ENCODE assay signal across 10 cellular contexts in the genomic region with DNA sequence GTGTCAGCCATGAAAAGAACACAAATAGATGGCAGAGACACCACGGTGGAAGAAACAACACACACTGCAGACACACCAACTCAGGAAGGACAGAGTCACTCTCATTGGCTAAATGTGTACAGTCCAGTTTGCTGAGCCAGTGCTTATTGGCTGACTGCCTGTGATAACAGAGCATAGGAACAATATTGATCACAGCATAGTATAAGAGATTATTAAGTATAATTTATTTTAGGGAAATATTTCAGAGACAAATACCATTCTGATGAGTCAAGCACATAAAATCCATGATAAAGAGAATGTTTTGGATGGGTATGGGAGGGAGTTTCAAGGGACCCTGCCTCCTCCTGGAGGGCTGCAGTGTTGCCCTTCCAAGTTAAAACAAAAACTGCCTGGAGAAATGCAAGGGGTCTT. TPM values are rescaled to one million over a fixed set of nuclear protein-coding genes. Genes with fewer than 3 reads are reported as not detected.
DNase-seq lines count a peak whose midpoint lies in the region; ATAC-seq, FAIRE-seq and TF ChIP-seq lines count a peak whose summit lies in the region.
"Had no signal": no experiment of that assay in that cellular context is flagged by ENCODE, and none has a peak within 500 bp of the region (broad histone marks: within the 10 kb centered on the region; RNA-seq: fewer than 3 reads in every experiment).

No MANE protein-coding gene starts in this region.

- H3K27me3 ChIP-seq in K562 (ENCODE audit: control insufficient read depth in 2 of 2, insufficient read depth in 2 of 2, low read length in 2 of 2) (no peaks in the 10 kb centered on the region), osteoblast (ENCODE audit: insufficient read depth, low read length) (no peaks in the 10 kb centered on the region), gastrocnemius medialis (no peaks in the 10 kb centered on the region)

- no peak for FAIRE-seq in K562 (lab: Jason Lieb, UNC)
- FAIRE-seq: colon had no signal

- intact Hi-C loops in K562 (cut with micrococcal nuclease) (no loop called here), gastrocnemius medialis (cut with DNase I; ENCODE audit: low total_unique reads) (no loop called here)

- WGBS in K562 (ENCODE audit: insufficient coverage, low coverage, missing lambda C conversion rate): 18% methylated on average over 1 of the region's 1 CpG

- POLR2A ChIA-PET in K562 (lab: Yijun Ruan, JAX): no interaction called here

- TF ChIP-seq RAD21 in K562 (CRISPR knock-in tag; conservative IDR thresholded peaks at IDR 0.05 in 1 of 2, IDR thresholded peaks at IDR 0.05 in 1 of 2): no peak

- peaks cover 0 to 11% of the 10 kb centered on the region in 2 experiments; a peak in 2 of 5 replicates for H3K4me1 ChIP-seq in K562 (replicated peaks in 1 of 2; ENCODE audit: control insufficient read depth in 2 of 2, insufficient read depth in 2 of 2, low read length in 2 of 2)
- H3K4me1 ChIP-seq in osteoblast (ENCODE audit: insufficient read depth, low read length): peaks cover 30% of the 10 kb centered on the region
- no peaks in the 10 kb centered on the region for H3K4me1 ChIP-seq in gastrocnemius medialis

- in situ Hi-C loops in K562 (cut with MboI): no loop called here
- in situ Hi-C loops in gastrocnemius medialis (cut with MboI; ENCODE audit: low sequenced_read_pairs in 4 of 4): no loop called here

- H3K9ac ChIP-seq in K562 (ENCODE audit: insufficient read depth in 1 of 2, low read depth in 2 of 2, low read length in 2 of 2): no peak overlapping the region

- H3K4me3 ChIP-seq in K562: no peak overlapping the region
- H3K4me3 ChIP-seq in osteoblast (ENCODE audit: insufficient read depth, low read length): no peak overlapping the region
- no peak overlapping the region for H3K4me3 ChIP-seq in gastrocnemius medialis

- H3K9me1 ChIP-seq in K562 (ENCODE audit: control insufficient read depth, insufficient read depth, low read length): no peaks in the 10 kb centered on the region

- H3K27ac ChIP-seq in K562 (ENCODE audit: extremely low read depth, low read depth, low read length) (no peak overlapping the region), osteoblast (ENCODE audit: low read depth, low read length) (no peak overlapping the region), gastrocnemius medialis (no peak overlapping the region)

- no peaks in the 10 kb centered on the region for H3K79me2 ChIP-seq in K562 (ENCODE audit: control insufficient read depth, insufficient read depth, low read length)
- no peaks in the 10 kb centered on the region for H3K79me2 ChIP-seq in osteoblast (ENCODE audit: insufficient read depth, low read length)

- no peaks in the 10 kb centered on the region for H4K20me1 ChIP-seq in K562 (replicated peaks; ENCODE audit: control insufficient read depth, insufficient read depth, low read length)
- no peaks in the 10 kb centered on the region for H4K20me1 ChIP-seq in osteoblast (ENCODE audit: insufficient read depth, low read length)

- H3K4me2 ChIP-seq in K562 (ENCODE audit: insufficient read depth, low read length) (no peak overlapping the region), osteoblast (ENCODE audit: insufficient read depth, low read length) (no peak overlapping the region)

- no peak for TF ChIP-seq CTCF in K562 (IDR thresholded peaks at IDR 0.05 in 2 of 3, conservative IDR thresholded peaks at IDR 0.05 in 1 of 3; ENCODE audit: insufficient read depth in 2 of 3, low read depth in 1 of 3, low read length in 3 of 3)
- TF ChIP-seq CTCF in osteoblast (IDR thresholded peaks at IDR 0.05; ENCODE audit: extremely low read depth, low read depth, low read length): peak; percentile 25
- TF ChIP-seq CTCF in gastrocnemius medialis (IDR thresholded peaks at IDR 0.05 in 4 of 5, conservative IDR thresholded peaks at IDR 0.05 in 1 of 5): no peak

- no peaks in the 10 kb centered on the region for H3K36me3 ChIP-seq in K562 (ENCODE audit: control insufficient read depth, insufficient read depth, low read length)
- H3K36me3 ChIP-seq in osteoblast (ENCODE audit: insufficient read depth, low read length): no peaks in the 10 kb centered on the region
- H3K36me3 ChIP-seq in gastrocnemius medialis: no peaks in the 10 kb centered on the region

- DNase-seq in K562 (ENCODE audit: extremely low read depth in 1 of 4, low spot score in 3 of 4) (no peak), osteoblast (ENCODE audit: insufficient read length, low spot score, missing footprints) (peak; percentile 39), NAMALWA (ENCODE audit: low spot score) (no peak), gastrocnemius medialis (no peak), C1 segment of cervical spinal cord (lab: John Stamatoyannopoulos, UW) (no peak)
- DNase-seq: NCI-H510A treated with DMSO at 0.1 percent for 48 hours had no signal

- H2AFZ ChIP-seq in K562 (ENCODE audit: low read depth, low read length) (0 out of 2 replicates have a peak overlapping the region, but pooled peaks have one; percentile 37), osteoblast (ENCODE audit: low read length) (no peak overlapping the region)

- TF ChIP-seq POLR2A in K562 (conservative IDR thresholded peaks at IDR 0.05): no peak
- TF ChIP-seq POLR2A in gastrocnemius medialis (IDR thresholded peaks at IDR 0.05): no peak

- no peak for TF ChIP-seq EP300 in K562 (IDR thresholded peaks at IDR 0.05; ENCODE audit: low read length)

- no peaks in the 10 kb centered on the region for H3K9me3 ChIP-seq in K562 (replicated peaks; ENCODE audit: control insufficient read depth, insufficient read depth, low read depth, low read length)
- no peaks in the 10 kb centered on the region for H3K9me3 ChIP-seq in osteoblast (ENCODE audit: low read depth, low read length)
- no peaks in the 10 kb centered on the region for H3K9me3 ChIP-seq in gastrocnemius medialis

- ATAC-seq in GM18867 (IDR thresholded peaks at IDR 0.05; ENCODE audit: unreplicated experiment) (peak; percentile 38), HG03342 (IDR thresholded peaks at IDR 0.05; ENCODE audit: unreplicated experiment) (peak; percentile 29), K562 (peak; percentile 33; the same call in 2 of the 3 replicates), GM21423 (IDR thresholded peaks at IDR 0.05; ENCODE audit: unreplicated experiment) (no peak), gastrocnemius medialis (no peak)

- CTCF ChIA-PET in K562 (lab: Yijun Ruan, JAX; ENCODE audit: low intra/inter-chr PET ratio): no interaction called here

- BruUV-seq in K562 (replicated peaks; lab: Mats Ljungman, UMichigan): no TSS peak

TF ChIP-seq in K562, 482 proteins besides CTCF, POLR2A, EP300 and RAD21 (continues in another document):
- TF ChIP-seq RB1 (IDR thresholded peaks at IDR 0.05; ENCODE audit: low read depth): no peak
- no peak for TF ChIP-seq SPI1 (IDR thresholded peaks at IDR 0.05; ENCODE audit: borderline replicate concordance, low read depth, low read length)
- TF ChIP-seq, protein P1, sequence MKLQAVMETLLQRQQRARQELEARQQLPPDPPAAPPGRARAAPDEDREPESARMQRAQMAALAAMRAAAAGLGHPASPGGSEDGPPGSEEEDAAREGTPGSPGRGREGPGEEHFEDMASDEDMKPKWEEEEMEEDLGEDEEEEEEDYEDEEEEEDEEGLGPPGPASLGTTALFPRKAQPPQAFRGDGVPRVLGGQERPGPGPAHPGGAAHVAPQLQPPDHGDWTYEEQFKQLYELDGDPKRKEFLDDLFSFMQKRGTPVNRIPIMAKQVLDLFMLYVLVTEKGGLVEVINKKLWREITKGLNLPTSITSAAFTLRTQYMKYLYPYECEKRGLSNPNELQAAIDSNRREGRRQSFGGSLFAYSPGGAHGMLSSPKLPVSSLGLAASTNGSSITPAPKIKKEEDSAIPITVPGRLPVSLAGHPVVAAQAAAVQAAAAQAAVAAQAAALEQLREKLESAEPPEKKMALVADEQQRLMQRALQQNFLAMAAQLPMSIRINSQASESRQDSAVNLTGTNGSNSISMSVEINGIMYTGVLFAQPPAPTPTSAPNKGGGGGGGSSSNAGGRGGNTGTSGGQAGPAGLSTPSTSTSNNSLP (IDR thresholded peaks at IDR 0.05; ENCODE audit: borderline replicate concordance, low read depth, low read length): no peak
- TF ChIP-seq BCOR (IDR thresholded peaks at IDR 0.05): no peak
- no peak for TF ChIP-seq ZNF133 (CRISPR knock-in tag; IDR thresholded peaks at IDR 0.05)
- no peak for TF ChIP-seq NR2C1 (IDR thresholded peaks at IDR 0.05)
- TF ChIP-seq NR2C1 (tag; IDR thresholded peaks at IDR 0.05): no peak
- TF ChIP-seq GABPB1 (CRISPR knock-in tag; IDR thresholded peaks at IDR 0.05): no peak
- TF ChIP-seq IFI16 (CRISPR knock-in tag; IDR thresholded peaks at IDR 0.05): no peak
- no peak for TF ChIP-seq MED1 (CRISPR knock-in tag; IDR thresholded peaks at IDR 0.05; ENCODE audit: borderline replicate concordance)

RNA-seq across cellular contexts. Expression of a gene that starts 50.9 kb away (rescaled TPM):
- total RNA-seq in K562 (2011; cell fraction: chromatin; rRNA removed; ENCODE audit: low replicate concordance): 25.9 and 32.5 TPM in 2 replicates
- 9.2 and 10.9 TPM in 2 replicates for total RNA-seq in K562 (2011; cell fraction: nucleolus; rRNA removed)
- 21.7 and 32.1 TPM in 2 replicates for total RNA-seq in K562 (2011; cell fraction: nucleoplasm; rRNA removed)
- total RNA-seq in K562 (2014; rRNA removed) (4.3 and 4.5 TPM in 2 replicates), K562 (2014; rRNA removed; fragmentation: Illumina TruSeq; extraction: Trizol) (8.0 and 9.9 TPM in 2 replicates), K562 (2015; rRNA removed; fragmentation: Illumina TruSeq; extraction: Trizol) (4.9 and 6.4 TPM in 2 replicates), K562 (2021) (28.6 and 29.5 TPM in 2 replicates), osteoblast (23.6 and 25.0 TPM in 2 replicates), gastrocnemius medialis (10 to 100 TPM; 12.5 to 33.1 (median 16.5) TPM)
- polyA plus RNA-seq in K562 (2011; rRNA removed) (9.0 and 27.0 TPM in 2 replicates), K562 (2014; fragmentation: Illumina TruSeq; extraction: Trizol) (7.5 and 12.8 TPM in 2 replicates), K562 (2014; fragmentation: Nextera tagmentation; extraction: Ambion mirVana) (1 to 10 TPM; 3.7 to 4.3 TPM), K562 (2014; rRNA removed) (7.1 and 7.4 TPM in 2 replicates)
- polyA plus RNA-seq in K562 (2011; cell fraction: cytosol; rRNA removed): 7.9 and 16.8 TPM in 2 replicates
- 10.7 and 29.8 TPM in 2 replicates for polyA plus RNA-seq in K562 (2011; cell fraction: nucleus; rRNA removed)
- 15.3 and 42.8 TPM in 2 replicates for polyA plus RNA-seq in K562 (2012)
- 17.2 and 33.9 TPM in 2 replicates for polyA minus RNA-seq in K562 (2011; rRNA and poly(A)+ RNA removed)
- 13.6 and 28.9 TPM in 2 replicates for polyA minus RNA-seq in K562 (2011; cell fraction: cytosol; rRNA and poly(A)+ RNA removed)
- polyA minus RNA-seq in K562 (2011; cell fraction: nucleus; rRNA and poly(A)+ RNA removed): 11.0 and 40.8 TPM in 2 replicates

Comparison
In these comparisons a context has a peak if more than half of its experiments do, and no peak if none do; other contexts are left out.
1. ATAC-seq: peak in GM18867 (single experiment), HG03342 (single experiment) and K562 (single experiment); none in GM21423 (single experiment) and gastrocnemius medialis (0 of 2).